In genomic region chr9:124659099-124659659, GRCh38 we compare ENCODE assay signal across 8 cellular contexts.
A peak's percentile ranks its signal among the peaks of the same experiment; 100 is the strongest.
DNase-seq lines count a peak whose midpoint lies in the region; ATAC-seq lines count a peak whose summit lies in the region.

No MANE protein-coding gene starts in this region.

- ATAC-seq in HG03378 (IDR thresholded peaks at IDR 0.05; ENCODE audit: unreplicated experiment) (peak; percentile 44), esophagus mucosa (peak; percentile 67)

- DNase-seq in activated effector memory CD4-positive, alpha-beta T cell treated with anti-CD3 and anti-CD28 coated beads, Interleukin-2, amount 50 U/mL, for 16 hours = peak; percentile 64
- no peak for DNase-seq in activated effector memory CD4-positive, alpha-beta T cell treated with Interleukin-2 at 50 U/mL for 16 hours
- DNase-seq in NCI-H748 treated with DMSO at 0.1 percent for 48 hours (lab: John Stamatoyannopoulos, UW) (peak; percentile 51), activated T-cell treated with anti-CD3 and anti-CD28 coated beads for 48 hours (ENCODE audit: low read depth) (peak; percentile 30), mucosa of gallbladder (ENCODE audit: low spot score) (peak; percentile 65)
- DNase-seq in stimulated activated naive CD4-positive, alpha-beta T cell treated with Interleukin-2 at 50 U/mL for 16 hours (lab: John Stamatoyannopoulos, UW) = peak; percentile 14
